Comparison of ENCODE assay signal across 14 cellular contexts in the genomic region with DNA sequence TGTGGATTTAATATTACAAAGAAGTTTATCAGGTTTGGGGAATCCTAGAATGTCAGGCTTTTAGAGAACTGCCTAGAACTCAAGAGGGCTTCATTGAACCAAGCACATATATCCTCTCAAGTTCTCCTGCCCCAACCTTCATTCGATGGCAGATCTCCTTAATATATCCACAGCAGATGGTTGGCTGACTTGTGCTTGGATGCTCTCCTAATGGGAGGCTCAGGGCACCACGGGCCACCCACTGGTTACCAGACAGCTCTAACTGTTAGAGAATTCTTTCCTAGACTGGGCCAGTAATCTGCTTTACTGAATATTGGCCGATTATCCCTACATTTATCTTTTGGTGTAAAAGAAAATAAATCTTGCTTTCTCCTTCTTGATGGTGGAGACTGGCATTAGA.
A peak's percentile ranks its signal among the peaks of the same experiment; 100 is the strongest.
DNase-seq lines count a peak whose midpoint lies in the region; ATAC-seq and TF ChIP-seq lines count a peak whose summit lies in the region.
"Had no signal": no experiment of that assay in that cellular context is flagged by ENCODE, and none has a peak within 500 bp of the region (broad histone marks: within the 10 kb centered on the region; RNA-seq: fewer than 3 reads in every experiment).

No MANE protein-coding gene starts in this region.

- in situ Hi-C loops in transverse colon (cut with MboI; ENCODE audit: low pct_ligation_motif_present in 1 of 4, low pct_unique_long_range_greater_than_20kb in 1 of 4, low sequenced_read_pairs in 3 of 4): loop anchor here in 2 of 4 donors (25.0 kb wide), 2 partner anchors 147 to 222 kb away; a partner anchor contains a TSS

- H3K4me3 ChIP-seq in transverse colon: no peak overlapping the region
- H3K4me3 ChIP-seq: GM23338 had no signal

- 79 to 89% methylated on average over 3 of the region's 3 CpGs for WGBS in transverse colon (ENCODE audit: low coverage in 1 of 2), 2 donors

- no peak for TF ChIP-seq CTCF in MCF 10A (IDR thresholded peaks at IDR 0.05; ENCODE audit: unreplicated experiment)
- TF ChIP-seq CTCF in transverse colon (IDR thresholded peaks at IDR 0.05): no peak

- CTCF ChIA-PET in MCF 10A (lab: Yijun Ruan, JAX): interaction anchor here (1.1 to 3.0 kb wide), 3 partner anchors 9 to 153 kb away, joined by 3 to 18 read pairs (median 6); no protein-coding TSS in a partner anchor

- peaks cover 0 to 8% of the 10 kb centered on the region in 2 donors for H3K9me3 ChIP-seq in transverse colon

- intact Hi-C loops in MCF 10A (cut with micrococcal nuclease): no loop called here
- intact Hi-C loops in transverse colon (cut with DNase I; ENCODE audit: low total_unique reads): no loop called here

- no TSS peak for BruUV-seq in MCF 10A (replicated peaks; lab: Mats Ljungman, UMichigan)

- no peak for TF ChIP-seq EP300 in transverse colon (IDR thresholded peaks at IDR 0.05; ENCODE audit: low read depth)

- H3K4me3 Mint-ChIP-seq in MCF 10A (ENCODE audit: unreplicated experiment): no peak overlapping the region
- no peak overlapping the region for H3K4me3 Mint-ChIP-seq in natural killer cell treated with Interleukin-12 subunit alpha and Interleukin-12 subunit beta and Interleukin-15 and Interleukin-18, amount 100 ng/mL, for 72 hours
- H3K4me3 Mint-ChIP-seq: CD4-positive, alpha-beta memory T cell; GM23338; H9 had no signal

- ATAC-seq in natural killer cell treated with Interleukin-12 subunit alpha and Interleukin-12 subunit beta and Interleukin-15 and Interleukin-18, amount 100 ng/mL, for 72 hours: no peak
- ATAC-seq: GM23338, HCT116 had no signal

- H3K4me1 Mint-ChIP-seq in MCF 10A (ENCODE audit: insufficient read depth, unreplicated experiment): no peaks in the 10 kb centered on the region
- no peaks in the 10 kb centered on the region for H3K4me1 Mint-ChIP-seq in natural killer cell treated with Interleukin-12 subunit alpha and Interleukin-12 subunit beta and Interleukin-15 and Interleukin-18, amount 100 ng/mL, for 72 hours (ENCODE audit: low read depth in 2 of 2)
- H3K4me1 Mint-ChIP-seq: CD4-positive, alpha-beta memory T cell; GM23338; H9 had no signal

- POLR2A ChIA-PET in MCF 10A (lab: Yijun Ruan, JAX): interaction anchor here (0.7 kb wide), 1 partner anchor 270 kb away, joined by 3 read pairs; no protein-coding TSS in a partner anchor

- DNase-seq in NCI-H82 (lab: John Stamatoyannopoulos, UW): peak; percentile 19
- no peak for DNase-seq in NCI-H82 treated with DMSO at 0.1 percent for 48 hours (lab: John Stamatoyannopoulos, UW; ENCODE audit: unreplicated experiment)
- peak; percentile 21 to 67 for DNase-seq in NCI-H446 (lab: John Stamatoyannopoulos, UW)
- peak; percentile 85 for DNase-seq in cerebellar cortex (ENCODE audit: low spot score)
- no peak for DNase-seq in MCF 10A (ENCODE audit: unreplicated experiment)
- DNase-seq in natural killer cell treated with Interleukin-12 subunit alpha and Interleukin-12 subunit beta and Interleukin-15 and Interleukin-18, amount 100 ng/mL, for 72 hours (ENCODE audit: low spot score): no peak
- DNase-seq in transverse colon: no peak
- DNase-seq: CD4-positive, alpha-beta memory T cell; COR-L47; DMS53; DMS79 treated with DMSO at 0.1 percent for 48 hours; H9 had no signal

- no peak overlapping the region for H3K27ac ChIP-seq in transverse colon

- H3K9me3 Mint-ChIP-seq in MCF 10A (ENCODE audit: unreplicated experiment): no peaks in the 10 kb centered on the region
- H3K9me3 Mint-ChIP-seq in natural killer cell treated with Interleukin-12 subunit alpha and Interleukin-12 subunit beta and Interleukin-15 and Interleukin-18, amount 100 ng/mL, for 72 hours: no peaks in the 10 kb centered on the region

- no peak overlapping the region for H3K27ac Mint-ChIP-seq in MCF 10A (ENCODE audit: low read depth, unreplicated experiment)
- no peak overlapping the region for H3K27ac Mint-ChIP-seq in natural killer cell treated with Interleukin-12 subunit alpha and Interleukin-12 subunit beta and Interleukin-15 and Interleukin-18, amount 100 ng/mL, for 72 hours
- H3K27ac Mint-ChIP-seq: CD4-positive, alpha-beta memory T cell; GM23338; H9 had no signal

- no peaks in the 10 kb centered on the region for H3K27me3 Mint-ChIP-seq in MCF 10A (ENCODE audit: insufficient read depth, unreplicated experiment)
- peaks cover 7% of the 10 kb centered on the region in 2 donors for H3K27me3 Mint-ChIP-seq in natural killer cell treated with Interleukin-12 subunit alpha and Interleukin-12 subunit beta and Interleukin-15 and Interleukin-18, amount 100 ng/mL, for 72 hours

- no peaks in the 10 kb centered on the region for H3K36me3 ChIP-seq in transverse colon

- no peaks in the 10 kb centered on the region for H3K36me3 Mint-ChIP-seq in MCF 10A (ENCODE audit: insufficient read depth, unreplicated experiment)
- H3K36me3 Mint-ChIP-seq in natural killer cell treated with Interleukin-12 subunit alpha and Interleukin-12 subunit beta and Interleukin-15 and Interleukin-18, amount 100 ng/mL, for 72 hours: no peaks in the 10 kb centered on the region
- H3K36me3 Mint-ChIP-seq: CD4-positive, alpha-beta memory T cell had no signal

- no peak for TF ChIP-seq POLR2A in transverse colon (IDR thresholded peaks at IDR 0.05)

- H3K27me3 ChIP-seq in transverse colon: no peaks in the 10 kb centered on the region

- no peaks in the 10 kb centered on the region for H3K4me1 ChIP-seq in transverse colon

Comparison
In these comparisons a context has a peak if more than half of its experiments do, and no peak if none do; other contexts are left out.
1. DNase-seq: peak in NCI-H82 (single experiment), NCI-H446 (2 of 2) and cerebellar cortex (single experiment); none in NCI-H82 treated with DMSO at 0.1 percent for 48 hours (single experiment), MCF 10A (single experiment), natural killer cell treated with Interleukin-12 subunit alpha and Interleukin-12 subunit beta and Interleukin-15 and Interleukin-18, amount 100 ng/mL, for 72 hours (single experiment) and transverse colon (single experiment).